ENCODE assay signal across 1 cellular context in the genomic region with DNA sequence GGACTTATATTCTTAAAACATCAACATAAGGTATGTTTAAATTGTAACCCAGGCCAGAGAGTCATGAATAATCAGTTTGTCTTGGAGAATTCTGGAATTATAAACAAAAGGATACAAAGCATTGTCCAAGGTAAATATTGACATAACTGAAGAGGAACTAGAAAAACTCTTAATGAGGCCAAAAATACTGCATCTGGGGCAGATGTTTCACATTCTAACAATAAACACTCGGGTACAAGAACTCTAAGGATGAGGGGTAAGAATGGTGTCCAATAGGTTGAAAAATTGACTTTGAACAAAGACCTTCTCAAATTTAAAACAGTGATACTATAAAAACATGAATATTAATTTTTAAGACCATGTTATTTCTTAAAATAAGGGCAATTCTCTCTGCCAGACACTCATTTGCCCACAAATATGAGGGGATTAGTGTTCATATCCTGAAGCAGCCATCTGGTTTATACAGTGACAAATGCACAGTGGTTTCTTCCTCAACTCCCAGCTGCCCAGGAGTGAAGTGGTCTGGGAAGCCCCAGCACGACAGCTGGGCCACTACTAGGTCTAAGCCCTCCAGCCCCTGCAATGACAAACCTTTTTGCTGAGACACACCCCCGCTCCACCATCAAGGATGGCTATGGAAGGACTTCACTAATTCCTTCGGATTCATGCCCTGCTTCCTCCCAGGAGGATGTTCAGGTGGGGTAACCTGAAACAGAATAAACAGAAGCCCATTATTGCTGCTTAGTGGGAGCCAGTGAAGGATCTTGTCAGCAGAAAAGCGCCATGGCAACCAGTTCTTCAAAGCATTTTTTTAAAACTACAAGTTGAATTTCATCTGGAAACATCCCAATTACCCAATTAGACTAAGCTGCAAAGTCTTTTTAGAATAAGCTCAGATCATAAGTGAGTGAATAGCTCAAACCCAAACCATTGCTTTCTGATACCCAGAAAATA.
A peak's percentile ranks its signal among the peaks of the same experiment; 100 is the strongest.
TF ChIP-seq lines count a peak whose summit lies in the region.

No MANE protein-coding gene starts in this region.

TF ChIP-seq in HepG2, 621 proteins besides CTCF, POLR2A, EP300 and RAD21 (continued from another document):
- TF ChIP-seq, protein P1, sequence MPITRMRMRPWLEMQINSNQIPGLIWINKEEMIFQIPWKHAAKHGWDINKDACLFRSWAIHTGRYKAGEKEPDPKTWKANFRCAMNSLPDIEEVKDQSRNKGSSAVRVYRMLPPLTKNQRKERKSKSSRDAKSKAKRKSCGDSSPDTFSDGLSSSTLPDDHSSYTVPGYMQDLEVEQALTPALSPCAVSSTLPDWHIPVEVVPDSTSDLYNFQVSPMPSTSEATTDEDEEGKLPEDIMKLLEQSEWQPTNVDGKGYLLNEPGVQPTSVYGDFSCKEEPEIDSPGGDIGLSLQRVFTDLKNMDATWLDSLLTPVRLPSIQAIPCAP (CRISPR knock-in tag; IDR thresholded peaks at IDR 0.05; ENCODE audit: low read depth): no peak
- TF ChIP-seq, protein P2, sequence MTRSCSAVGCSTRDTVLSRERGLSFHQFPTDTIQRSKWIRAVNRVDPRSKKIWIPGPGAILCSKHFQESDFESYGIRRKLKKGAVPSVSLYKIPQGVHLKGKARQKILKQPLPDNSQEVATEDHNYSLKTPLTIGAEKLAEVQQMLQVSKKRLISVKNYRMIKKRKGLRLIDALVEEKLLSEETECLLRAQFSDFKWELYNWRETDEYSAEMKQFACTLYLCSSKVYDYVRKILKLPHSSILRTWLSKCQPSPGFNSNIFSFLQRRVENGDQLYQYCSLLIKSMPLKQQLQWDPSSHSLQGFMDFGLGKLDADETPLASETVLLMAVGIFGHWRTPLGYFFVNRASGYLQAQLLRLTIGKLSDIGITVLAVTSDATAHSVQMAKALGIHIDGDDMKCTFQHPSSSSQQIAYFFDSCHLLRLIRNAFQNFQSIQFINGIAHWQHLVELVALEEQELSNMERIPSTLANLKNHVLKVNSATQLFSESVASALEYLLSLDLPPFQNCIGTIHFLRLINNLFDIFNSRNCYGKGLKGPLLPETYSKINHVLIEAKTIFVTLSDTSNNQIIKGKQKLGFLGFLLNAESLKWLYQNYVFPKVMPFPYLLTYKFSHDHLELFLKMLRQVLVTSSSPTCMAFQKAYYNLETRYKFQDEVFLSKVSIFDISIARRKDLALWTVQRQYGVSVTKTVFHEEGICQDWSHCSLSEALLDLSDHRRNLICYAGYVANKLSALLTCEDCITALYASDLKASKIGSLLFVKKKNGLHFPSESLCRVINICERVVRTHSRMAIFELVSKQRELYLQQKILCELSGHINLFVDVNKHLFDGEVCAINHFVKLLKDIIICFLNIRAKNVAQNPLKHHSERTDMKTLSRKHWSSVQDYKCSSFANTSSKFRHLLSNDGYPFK (CRISPR knock-in tag; IDR thresholded peaks at IDR 0.05; ENCODE audit: borderline replicate concordance): no peak
- TF ChIP-seq FOXA1 (IDR thresholded peaks at IDR 0.05) (peak; percentile 61; the same call in 1 of the 2 replicates), FOXA1 (CRISPR knock-in tag; IDR thresholded peaks at IDR 0.05) (no peak), RFX3 (CRISPR knock-in tag; IDR thresholded peaks at IDR 0.05) (no peak)
